In the genomic region with DNA sequence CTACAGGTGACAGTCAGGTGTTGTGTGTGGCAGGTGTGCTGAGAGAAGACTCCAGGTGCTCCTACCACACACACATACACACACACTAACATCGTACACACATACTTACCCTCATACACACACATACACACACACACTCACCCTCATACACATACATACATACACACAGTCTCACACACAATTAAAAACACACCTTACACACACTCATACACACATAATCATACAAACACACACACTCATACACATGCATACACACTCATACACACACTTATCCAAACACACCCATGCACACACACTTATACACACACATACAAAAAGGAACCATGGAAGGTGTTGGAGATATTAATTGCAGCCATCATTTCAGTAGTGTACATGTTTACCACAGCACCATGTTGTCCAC, we compare ENCODE assay signal across 24 cellular contexts. TPM values are rescaled to one million over a fixed set of nuclear protein-coding genes. Genes with fewer than 3 reads are reported as not detected.
DNase-seq lines count a peak whose midpoint lies in the region; ATAC-seq, FAIRE-seq and TF ChIP-seq lines count a peak whose summit lies in the region.
"Had no signal": no experiment of that assay in that cellular context is flagged by ENCODE, and none has a peak within 500 bp of the region (broad histone marks: within the 10 kb centered on the region; RNA-seq: fewer than 3 reads in every experiment).

No MANE protein-coding gene starts in this region.

- CTCF ChIA-PET in activated CD8-positive, alpha-beta T cell treated with anti-CD3 and anti-CD28 coated beads, Interleukin-2, amount 10 ng/mL, durations not matched to agents 7 days and 5 days (lab: Charles Lee), result no interaction called here

- H3K36me3 ChIP-seq in kidney (ENCODE audit: control insufficient read depth in 1 of 2, insufficient read depth in 2 of 2, low read length in 2 of 2), result no peaks in the 10 kb centered on the region
- H3K36me3 ChIP-seq: BE2C, HAP-1 had no signal

- H3K4me3 ChIP-seq in kidney (ENCODE audit: low read length in 2 of 2), result no peak overlapping the region
- H3K4me3 ChIP-seq: HAP-1 had no signal

- H3K27ac ChIP-seq in kidney (ENCODE audit: low read depth in 2 of 2, low read length in 2 of 2), result no peak overlapping the region
- H3K27ac ChIP-seq: 22Rv1 had no signal

- no peak for TF ChIP-seq POLR2A in GM12892 (IDR thresholded peaks at IDR 0.05; ENCODE audit: low read depth, low read length)

- H3K36me3 Mint-ChIP-seq in activated CD8-positive, alpha-beta T cell treated with anti-CD3 and anti-CD28 coated beads, Interleukin-2, amount 10 ng/mL, durations not matched to agents 7 days and 5 days (ENCODE audit: low read depth), result no peaks in the 10 kb centered on the region
- H3K36me3 Mint-ChIP-seq: CD14-positive monocyte had no signal

- no peaks in the 10 kb centered on the region for H3K9me3 Mint-ChIP-seq in activated CD8-positive, alpha-beta T cell treated with anti-CD3 and anti-CD28 coated beads, Interleukin-2, amount 10 ng/mL, durations not matched to agents 7 days and 5 days (ENCODE audit: insufficient read depth)
- H3K9me3 Mint-ChIP-seq: CD14-positive monocyte; T-helper 1 cell treated with Interleukin-12 subunit alpha and Interleukin-12 subunit beta and Interleukin-4 antibody, amounts not matched to agents 30 μg/mL and 1 μg/mL, for 36 hours had no signal

- no peaks in the 10 kb centered on the region for H3K4me1 Mint-ChIP-seq in activated CD8-positive, alpha-beta T cell treated with anti-CD3 and anti-CD28 coated beads, Interleukin-2, amount 10 ng/mL, durations not matched to agents 7 days and 5 days (ENCODE audit: low read depth)
- H3K4me1 Mint-ChIP-seq: CD14-positive monocyte had no signal

- peak; percentile 60 for FAIRE-seq in GM12892 (lab: Jason Lieb, UNC)
- FAIRE-seq in kidney (lab: Jason Lieb, UNC), result no peak

- peaks cover 41% of the 10 kb centered on the region for H3K27me3 Mint-ChIP-seq in activated CD8-positive, alpha-beta T cell treated with anti-CD3 and anti-CD28 coated beads, Interleukin-2, amount 10 ng/mL, durations not matched to agents 7 days and 5 days (ENCODE audit: low read depth)

- H3K9ac ChIP-seq in kidney (ENCODE audit: low read length in 2 of 2), result no peak overlapping the region
- H3K9ac ChIP-seq: SK-N-SH had no signal

- TF ChIP-seq CTCF in kidney (IDR thresholded peaks at IDR 0.05; ENCODE audit: borderline replicate concordance, extremely low read depth, insufficient read depth), result no peak

- H3K4me3 Mint-ChIP-seq in activated CD8-positive, alpha-beta T cell treated with anti-CD3 and anti-CD28 coated beads, Interleukin-2, amount 10 ng/mL, durations not matched to agents 7 days and 5 days, result no peak overlapping the region
- H3K4me3 Mint-ChIP-seq: CD14-positive monocyte; CD8-positive, alpha-beta memory T cell; T-helper 1 cell treated with Interleukin-12 subunit alpha and Interleukin-12 subunit beta and Interleukin-4 antibody, amounts not matched to agents 30 μg/mL and 1 μg/mL, for 36 hours had no signal

- no peaks in the 10 kb centered on the region for H3K9me3 ChIP-seq in kidney (ENCODE audit: control insufficient read depth in 1 of 2, low read length in 2 of 2)
- H3K9me3 ChIP-seq: BE2C, HAP-1, SK-N-SH had no signal

- POLR2A ChIA-PET in activated CD8-positive, alpha-beta T cell treated with anti-CD3 and anti-CD28 coated beads, Interleukin-2, amount 10 ng/mL, durations not matched to agents 7 days and 5 days (lab: Charles Lee), result no interaction called here

- H3K27ac Mint-ChIP-seq in activated CD8-positive, alpha-beta T cell treated with anti-CD3 and anti-CD28 coated beads, Interleukin-2, amount 10 ng/mL, durations not matched to agents 7 days and 5 days, result no peak overlapping the region
- H3K27ac Mint-ChIP-seq: CD14-positive monocyte; T-helper 1 cell treated with Interleukin-12 subunit alpha and Interleukin-12 subunit beta and Interleukin-4 antibody, amounts not matched to agents 30 μg/mL and 1 μg/mL, for 36 hours had no signal

- intact Hi-C loops in kidney (cut with DNase I), result no loop called here

- ATAC-seq in HG03520 (IDR thresholded peaks at IDR 0.05; ENCODE audit: unreplicated experiment), result no peak
- ATAC-seq in activated CD8-positive, alpha-beta T cell treated with anti-CD3 and anti-CD28 coated beads, Interleukin-2, amount 10 ng/mL, durations not matched to agents 7 days and 5 days, result no peak

- DNase-seq in NCI-H146 (lab: John Stamatoyannopoulos, UW), result peak; percentile 41
- no peak for DNase-seq in NCI-H146 treated with DMSO at 0.1 percent for 48 hours (lab: John Stamatoyannopoulos, UW; ENCODE audit: unreplicated experiment)
- no peak for DNase-seq in GM12892 (ENCODE audit: insufficient read length)
- peak; percentile 55 for DNase-seq in NCI-H69 (lab: John Stamatoyannopoulos, UW)
- DNase-seq in kidney, result peak; percentile 3
- DNase-seq in putamen (ENCODE audit: low spot score), result no peak
- no peak for DNase-seq in activated CD8-positive, alpha-beta T cell treated with anti-CD3 and anti-CD28 coated beads, Interleukin-2, amount 10 ng/mL, durations not matched to agents 7 days and 5 days
- DNase-seq: ACHN; BE2C; CD8-positive, alpha-beta memory T cell; DMS153; DND-41; GOT3; NCI-H1048; NCI-H1930; NCI-H446; NCI-H524 treated with DMSO at 0.1 percent for 48 hours; SK-N-SH; SW 1271 had no signal

- no peaks in the 10 kb centered on the region for H3K4me1 ChIP-seq in kidney (ENCODE audit: control insufficient read depth in 1 of 2, insufficient read depth in 1 of 2, low read depth in 1 of 2, low read length in 2 of 2)
- H3K4me1 ChIP-seq: BE2C, HAP-1 had no signal

RNA-seq across cellular contexts. Expression of gene KRTAP5-3, which starts 4.6 kb away (rescaled TPM):
- polyA plus RNA-seq in GM12892 (2012; ENCODE audit: missing spikeins), result not detected
- not detected for total RNA-seq in kidney
- polyA plus RNA-seq in kidney (ENCODE audit: insufficient read depth, low read depth, low replicate concordance), result not detected
- total RNA-seq in activated CD8-positive, alpha-beta T cell treated with anti-CD3 and anti-CD28 coated beads, Interleukin-2, amount 10 ng/mL, durations not matched to agents 7 days and 5 days, result not detected
- total RNA-seq: CD8-positive, alpha-beta memory T cell had no signal
- polyA plus RNA-seq: CD14-positive monocyte; CD8-positive, alpha-beta memory T cell; SK-N-SH had no signal

RNA-seq across cellular contexts. Expression of gene KRTAP5-2, which starts 5.5 kb away (rescaled TPM):
- not detected for polyA plus RNA-seq in GM12892 (2012; ENCODE audit: missing spikeins)
- not detected for total RNA-seq in kidney
- polyA plus RNA-seq in kidney (ENCODE audit: insufficient read depth, low read depth, low replicate concordance), result not detected
- total RNA-seq in activated CD8-positive, alpha-beta T cell treated with anti-CD3 and anti-CD28 coated beads, Interleukin-2, amount 10 ng/mL, durations not matched to agents 7 days and 5 days, result not detected
- total RNA-seq: CD8-positive, alpha-beta memory T cell had no signal
- polyA plus RNA-seq: CD14-positive monocyte, SK-N-SH had no signal

RNA-seq across cellular contexts. Expression of gene KRTAP5-4, which starts 18.3 kb away (rescaled TPM):
- polyA plus RNA-seq in GM12892 (2012; ENCODE audit: missing spikeins), result not detected
- not detected for total RNA-seq in kidney
- polyA plus RNA-seq in kidney (ENCODE audit: insufficient read depth, low read depth, low replicate concordance), result not detected
- total RNA-seq in activated CD8-positive, alpha-beta T cell treated with anti-CD3 and anti-CD28 coated beads, Interleukin-2, amount 10 ng/mL, durations not matched to agents 7 days and 5 days, result not detected
- total RNA-seq: CD8-positive, alpha-beta memory T cell had no signal
- polyA plus RNA-seq: CD14-positive monocyte; CD8-positive, alpha-beta memory T cell; SK-N-SH had no signal

RNA-seq across cellular contexts. Expression of gene KRTAP5-1, which starts 18.5 kb away (rescaled TPM):
- not detected for polyA plus RNA-seq in GM12892 (2012; ENCODE audit: missing spikeins)
- not detected for total RNA-seq in kidney
- polyA plus RNA-seq in kidney (ENCODE audit: insufficient read depth, low read depth, low replicate concordance), result not detected
- total RNA-seq in activated CD8-positive, alpha-beta T cell treated with anti-CD3 and anti-CD28 coated beads, Interleukin-2, amount 10 ng/mL, durations not matched to agents 7 days and 5 days, result not detected
- total RNA-seq: CD8-positive, alpha-beta memory T cell had no signal
- polyA plus RNA-seq: CD14-positive monocyte; CD8-positive, alpha-beta memory T cell; SK-N-SH had no signal

RNA-seq across cellular contexts. Expression of gene KRTAP5-5, which starts 25.9 kb away (rescaled TPM):
- not detected for polyA plus RNA-seq in GM12892 (2012; ENCODE audit: missing spikeins)
- total RNA-seq in kidney, result not detected
- not detected for polyA plus RNA-seq in kidney (ENCODE audit: insufficient read depth, low read depth, low replicate concordance)
- not detected for total RNA-seq in activated CD8-positive, alpha-beta T cell treated with anti-CD3 and anti-CD28 coated beads, Interleukin-2, amount 10 ng/mL, durations not matched to agents 7 days and 5 days
- total RNA-seq: CD8-positive, alpha-beta memory T cell had no signal
- polyA plus RNA-seq: CD14-positive monocyte; CD8-positive, alpha-beta memory T cell; SK-N-SH had no signal

Comparison
In these comparisons a context has a peak if more than half of its experiments do, and no peak if none do; other contexts are left out.
1. DNase-seq: peak in NCI-H146 (single experiment), NCI-H69 (single experiment) and kidney (single experiment); none in NCI-H146 treated with DMSO at 0.1 percent for 48 hours (single experiment), GM12892 (single experiment), putamen (single experiment) and activated CD8-positive, alpha-beta T cell treated with anti-CD3 and anti-CD28 coated beads, Interleukin-2, amount 10 ng/mL, durations not matched to agents 7 days and 5 days (single experiment).